Comparison of ENCODE assay signal across 18 cellular contexts in the genomic region with DNA sequence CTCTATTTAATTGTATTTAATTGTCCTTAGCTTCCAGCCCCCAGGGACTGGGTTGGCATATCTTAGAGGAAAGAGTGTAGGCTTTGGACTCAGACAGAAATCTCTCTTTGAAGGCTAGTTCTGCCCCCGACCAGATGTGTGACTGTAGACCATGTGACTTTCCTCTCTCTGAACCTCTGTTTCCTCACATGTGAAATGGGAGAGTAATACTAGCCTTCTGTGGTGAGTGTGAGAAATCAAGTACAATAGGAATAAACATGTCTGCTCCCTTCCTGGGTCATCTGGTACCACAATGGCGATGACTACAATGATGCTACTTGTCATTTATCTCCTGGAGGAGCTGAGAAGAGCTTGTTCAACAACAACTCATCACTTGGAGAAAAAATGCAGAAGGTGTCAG.
DNase-seq lines count a peak whose midpoint lies in the region; ATAC-seq and TF ChIP-seq lines count a peak whose summit lies in the region.
"Had no signal": no experiment of that assay in that cellular context is flagged by ENCODE, and none has a peak within 500 bp of the region (broad histone marks: within the 10 kb centered on the region; RNA-seq: fewer than 3 reads in every experiment).

No MANE protein-coding gene starts in this region.

- no peaks in the 10 kb centered on the region for H3K27me3 ChIP-seq in upper lobe of right lung
- H3K27me3 ChIP-seq: BE2C had no signal

- H3K36me3 Mint-ChIP-seq in immature natural killer cell: no peaks in the 10 kb centered on the region
- H3K36me3 Mint-ChIP-seq: CD4-positive, CD25-positive, alpha-beta regulatory T cell; CD8-positive, alpha-beta memory T cell had no signal

- H3K27ac ChIP-seq in upper lobe of right lung: no peak overlapping the region
- H3K27ac ChIP-seq: 22Rv1, GM23248 had no signal

- peak overlapping the region; percentile 12 to 66 for H3K27ac Mint-ChIP-seq in stimulated activated naive CD8-positive, alpha-beta T cell treated with anti-CD3 and anti-CD28 coated beads, Interleukin-15, amount 100 ng/mL, for 72 hours
- peak overlapping the region; percentile 83 to 98 (median 93) for H3K27ac Mint-ChIP-seq in immature natural killer cell
- H3K27ac Mint-ChIP-seq: CD4-positive, CD25-positive, alpha-beta regulatory T cell had no signal

- no peak for ATAC-seq in stimulated activated naive CD8-positive, alpha-beta T cell treated with anti-CD3 and anti-CD28 coated beads, Interleukin-15, amount 100 ng/mL, for 72 hours
- ATAC-seq in stimulated activated naive CD8-positive, alpha-beta T cell treated with anti-CD3 and anti-CD28 coated beads, Interleukin-15, Interleukin-2, amounts not matched to agents 100 U/mL and 50 U/mL, for 24 hours: no peak
- ATAC-seq in upper lobe of right lung: no peak
- ATAC-seq: HepG2 had no signal

- TF ChIP-seq CTCF in upper lobe of right lung (IDR thresholded peaks at IDR 0.05): no peak

- H3K4me3 ChIP-seq in upper lobe of right lung: no peak overlapping the region
- H3K4me3 ChIP-seq: GM23248, HAP-1 had no signal

- DNase-seq in NCI-H2029 (lab: John Stamatoyannopoulos, UW) (peak; percentile 22), NCI-H2029 treated with DMSO at 0.1 percent for 48 hours (lab: John Stamatoyannopoulos, UW) (no peak), immature natural killer cell (peak in 1 of 3 donors; percentile 26), OCI-M1 (lab: John Stamatoyannopoulos, UW) (no peak), inferior parietal cortex (ENCODE audit: extremely low spot score) (no peak), upper lobe of right lung (no peak)
- DNase-seq in stimulated activated naive CD8-positive, alpha-beta T cell treated with anti-CD3 and anti-CD28 coated beads, Interleukin-15, amount 100 ng/mL, for 72 hours: no peak
- DNase-seq in stimulated activated naive CD8-positive, alpha-beta T cell treated with anti-CD3 and anti-CD28 coated beads, Interleukin-15, Interleukin-2, amounts not matched to agents 100 U/mL and 50 U/mL, for 24 hours: no peak
- DNase-seq: BE2C; CD4-positive, CD25-positive, alpha-beta regulatory T cell; CD8-positive, alpha-beta memory T cell; COR-L47; DMS 273 treated with DMSO at 0.1 percent for 48 hours; GDM1; GM23248 had no signal

- no peaks in the 10 kb centered on the region for H3K9me3 ChIP-seq in upper lobe of right lung
- H3K9me3 ChIP-seq: BE2C, HAP-1 had no signal

- H3K27me3 Mint-ChIP-seq in stimulated activated naive CD8-positive, alpha-beta T cell treated with anti-CD3 and anti-CD28 coated beads, Interleukin-15, amount 100 ng/mL, for 72 hours: no peaks in the 10 kb centered on the region
- no peaks in the 10 kb centered on the region for H3K27me3 Mint-ChIP-seq in immature natural killer cell (ENCODE audit: low read depth in 3 of 3)
- H3K27me3 Mint-ChIP-seq: CD4-positive, CD25-positive, alpha-beta regulatory T cell had no signal

- intact Hi-C loops in upper lobe of right lung (cut with DNase I): no loop called here

- no peaks in the 10 kb centered on the region for H3K9me3 Mint-ChIP-seq in stimulated activated naive CD8-positive, alpha-beta T cell treated with anti-CD3 and anti-CD28 coated beads, Interleukin-15, amount 100 ng/mL, for 72 hours
- H3K9me3 Mint-ChIP-seq in immature natural killer cell: no peaks in the 10 kb centered on the region
- H3K9me3 Mint-ChIP-seq: CD8-positive, alpha-beta memory T cell had no signal

- H3K4me1 Mint-ChIP-seq in stimulated activated naive CD8-positive, alpha-beta T cell treated with anti-CD3 and anti-CD28 coated beads, Interleukin-15, amount 100 ng/mL, for 72 hours: no peaks in the 10 kb centered on the region
- peaks cover 62 to 71% of the 10 kb centered on the region in 2 donors for H3K4me1 Mint-ChIP-seq in immature natural killer cell
- H3K4me1 Mint-ChIP-seq: CD4-positive, CD25-positive, alpha-beta regulatory T cell; CD8-positive, alpha-beta memory T cell had no signal

- no peaks in the 10 kb centered on the region for H3K36me3 ChIP-seq in upper lobe of right lung
- H3K36me3 ChIP-seq: BE2C, HAP-1 had no signal

- H3K4me3 Mint-ChIP-seq in stimulated activated naive CD8-positive, alpha-beta T cell treated with anti-CD3 and anti-CD28 coated beads, Interleukin-15, amount 100 ng/mL, for 72 hours: no peak overlapping the region
- H3K4me3 Mint-ChIP-seq in immature natural killer cell: peak overlapping the region; percentile 5 to 68 (median 43)
- H3K4me3 Mint-ChIP-seq: CD4-positive, CD25-positive, alpha-beta regulatory T cell; CD8-positive, alpha-beta memory T cell had no signal

- no peaks in the 10 kb centered on the region for H3K4me1 ChIP-seq in upper lobe of right lung
- H3K4me1 ChIP-seq: HAP-1 had no signal

Comparison
In these comparisons a context has a peak if more than half of its experiments do, and no peak if none do; other contexts are left out.
1. H3K4me3 Mint-ChIP-seq: peak in immature natural killer cell (5 of 5); none in stimulated activated naive CD8-positive, alpha-beta T cell treated with anti-CD3 and anti-CD28 coated beads, Interleukin-15, amount 100 ng/mL, for 72 hours (0 of 2).